1 cellular context compared by ENCODE assay signal in the genomic region with DNA sequence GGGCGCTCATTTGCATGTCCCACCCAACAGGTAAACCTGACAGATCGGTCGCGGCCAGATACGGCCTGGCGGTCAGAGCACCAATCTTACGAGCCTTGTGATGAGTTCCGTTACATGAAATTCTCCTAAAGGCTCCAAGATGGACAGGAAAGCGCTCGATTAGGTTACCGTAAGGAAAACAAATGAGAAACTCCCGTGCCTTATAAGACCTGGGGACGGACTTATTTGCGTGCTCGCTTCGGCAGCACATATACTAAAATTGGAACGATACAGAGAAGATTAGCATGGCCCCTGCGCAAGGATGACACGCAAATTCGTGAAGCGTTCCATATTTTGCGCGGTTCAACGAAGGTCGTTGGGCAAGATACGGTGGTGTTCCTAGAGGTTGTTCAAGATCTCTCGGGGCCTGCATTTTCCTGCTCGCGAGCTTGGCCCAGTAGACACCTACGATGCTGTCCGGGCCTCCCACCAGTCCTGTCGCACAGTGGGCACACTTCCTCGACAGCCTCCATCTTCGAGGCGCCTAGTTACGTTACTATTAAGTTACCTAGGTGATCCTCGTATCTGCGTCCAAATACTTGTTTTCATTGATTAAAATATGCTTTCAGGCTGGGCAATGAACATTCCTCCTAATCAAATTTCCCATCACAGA.
A peak's percentile ranks its signal among the peaks of the same experiment; 100 is the strongest.
TF ChIP-seq lines count a peak whose summit lies in the region.

Gene RNU6-7, plus strand, starts transcription at position 230 of the 652 bp plus-strand sequence.

TF ChIP-seq in HepG2, 621 proteins besides CTCF, POLR2A, EP300 and RAD21 (continued from another document and continues in another):
- no peak for TF ChIP-seq MXD1 (CRISPR knock-in tag; IDR thresholded peaks at IDR 0.05)
- no peak; the same call in 1 of the 2 replicates for TF ChIP-seq PAX8 (CRISPR knock-in tag; IDR thresholded peaks at IDR 0.05; ENCODE audit: borderline replicate concordance)
- peak; percentile 88 for TF ChIP-seq NR0B2 (CRISPR knock-in tag; IDR thresholded peaks at IDR 0.05)
- peak; percentile 77; the same call in 1 of the 2 replicates for TF ChIP-seq ZNF780A (CRISPR knock-in tag; IDR thresholded peaks at IDR 0.05)
- no peak for TF ChIP-seq ZNF576 (CRISPR knock-in tag; IDR thresholded peaks at IDR 0.05)
- peak; percentile 87 for TF ChIP-seq ZNF235 (CRISPR knock-in tag; IDR thresholded peaks at IDR 0.05; ENCODE audit: borderline replicate concordance)
- no peak for TF ChIP-seq ATM (IDR thresholded peaks at IDR 0.05; ENCODE audit: borderline replicate concordance)
- TF ChIP-seq MED8 (CRISPR knock-in tag; IDR thresholded peaks at IDR 0.05; ENCODE audit: insufficient replicate concordance) = peak; percentile 83
- peak; percentile 42; the same call in 1 of the 2 replicates for TF ChIP-seq ZBTB25 (CRISPR knock-in tag; IDR thresholded peaks at IDR 0.05)
- no peak for TF ChIP-seq CENPX (CRISPR knock-in tag; IDR thresholded peaks at IDR 0.05)
- TF ChIP-seq ZNF296 (CRISPR knock-in tag; conservative IDR thresholded peaks at IDR 0.05) = no peak
- TF ChIP-seq KDM2A (CRISPR knock-in tag; IDR thresholded peaks at IDR 0.05; ENCODE audit: borderline replicate concordance, low read depth) = peak; percentile 83
- peak; percentile 91; the same call in 1 of the 2 replicates for TF ChIP-seq THAP7 (CRISPR knock-in tag; IDR thresholded peaks at IDR 0.05)
- no peak for TF ChIP-seq MTF1 (CRISPR knock-in tag; IDR thresholded peaks at IDR 0.05)
- no peak for TF ChIP-seq ZNF558 (CRISPR knock-in tag; IDR thresholded peaks at IDR 0.05; ENCODE audit: borderline replicate concordance)
- peak; percentile 4; the same call in 1 of the 2 replicates for TF ChIP-seq ZNF788 (CRISPR knock-in tag; IDR thresholded peaks at IDR 0.05; ENCODE audit: borderline replicate concordance)
- TF ChIP-seq MEF2D (CRISPR knock-in tag; IDR thresholded peaks at IDR 0.05) = no peak
- TF ChIP-seq NONO (IDR thresholded peaks at IDR 0.05) = no peak
- peak; percentile 16; the same call in 1 of the 2 replicates for TF ChIP-seq NONO (CRISPR knock-in tag; conservative IDR thresholded peaks at IDR 0.05)
- TF ChIP-seq ZBTB1 (CRISPR knock-in tag; IDR thresholded peaks at IDR 0.05; ENCODE audit: borderline replicate concordance) = 0 out of 2 replicates have a peak, but pooled peaks have one; percentile 38
- TF ChIP-seq REPIN1 (CRISPR knock-in tag; IDR thresholded peaks at IDR 0.05; ENCODE audit: borderline replicate concordance, low read depth) = no peak; the same call in 1 of the 2 replicates
- TF ChIP-seq HIC2 (CRISPR knock-in tag; IDR thresholded peaks at IDR 0.05; ENCODE audit: low read depth) = no peak
- TF ChIP-seq, protein P1, sequence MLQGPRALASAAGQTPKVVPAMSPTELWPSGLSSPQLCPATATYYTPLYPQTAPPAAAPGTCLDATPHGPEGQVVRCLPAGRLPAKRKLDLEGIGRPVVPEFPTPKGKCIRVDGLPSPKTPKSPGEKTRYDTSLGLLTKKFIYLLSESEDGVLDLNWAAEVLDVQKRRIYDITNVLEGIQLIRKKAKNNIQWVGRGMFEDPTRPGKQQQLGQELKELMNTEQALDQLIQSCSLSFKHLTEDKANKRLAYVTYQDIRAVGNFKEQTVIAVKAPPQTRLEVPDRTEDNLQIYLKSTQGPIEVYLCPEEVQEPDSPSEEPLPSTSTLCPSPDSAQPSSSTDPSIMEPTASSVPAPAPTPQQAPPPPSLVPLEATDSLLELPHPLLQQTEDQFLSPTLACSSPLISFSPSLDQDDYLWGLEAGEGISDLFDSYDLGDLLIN (CRISPR knock-in tag; IDR thresholded peaks at IDR 0.05; ENCODE audit: borderline replicate concordance) = no peak; the same call in 1 of the 2 replicates
- TF ChIP-seq DZIP1 (CRISPR knock-in tag; IDR thresholded peaks at IDR 0.05) = peak; percentile 91; the same call in 1 of the 2 replicates
- peak; percentile 59; the same call in 1 of the 2 replicates for TF ChIP-seq ZNF790 (CRISPR knock-in tag; IDR thresholded peaks at IDR 0.05; ENCODE audit: borderline replicate concordance)
- TF ChIP-seq POGZ (CRISPR knock-in tag; IDR thresholded peaks at IDR 0.05) = 0 out of 2 replicates have a peak, but pooled peaks have one; percentile 16
- TF ChIP-seq, protein P2, sequence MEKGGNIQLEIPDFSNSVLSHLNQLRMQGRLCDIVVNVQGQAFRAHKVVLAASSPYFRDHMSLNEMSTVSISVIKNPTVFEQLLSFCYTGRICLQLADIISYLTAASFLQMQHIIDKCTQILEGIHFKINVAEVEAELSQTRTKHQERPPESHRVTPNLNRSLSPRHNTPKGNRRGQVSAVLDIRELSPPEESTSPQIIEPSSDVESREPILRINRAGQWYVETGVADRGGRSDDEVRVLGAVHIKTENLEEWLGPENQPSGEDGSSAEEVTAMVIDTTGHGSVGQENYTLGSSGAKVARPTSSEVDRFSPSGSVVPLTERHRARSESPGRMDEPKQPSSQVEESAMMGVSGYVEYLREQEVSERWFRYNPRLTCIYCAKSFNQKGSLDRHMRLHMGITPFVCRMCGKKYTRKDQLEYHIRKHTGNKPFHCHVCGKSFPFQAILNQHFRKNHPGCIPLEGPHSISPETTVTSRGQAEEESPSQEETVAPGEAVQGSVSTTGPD (CRISPR knock-in tag; IDR thresholded peaks at IDR 0.05) = peak; percentile 36; the same call in 1 of the 2 replicates
- TF ChIP-seq, protein P3, sequence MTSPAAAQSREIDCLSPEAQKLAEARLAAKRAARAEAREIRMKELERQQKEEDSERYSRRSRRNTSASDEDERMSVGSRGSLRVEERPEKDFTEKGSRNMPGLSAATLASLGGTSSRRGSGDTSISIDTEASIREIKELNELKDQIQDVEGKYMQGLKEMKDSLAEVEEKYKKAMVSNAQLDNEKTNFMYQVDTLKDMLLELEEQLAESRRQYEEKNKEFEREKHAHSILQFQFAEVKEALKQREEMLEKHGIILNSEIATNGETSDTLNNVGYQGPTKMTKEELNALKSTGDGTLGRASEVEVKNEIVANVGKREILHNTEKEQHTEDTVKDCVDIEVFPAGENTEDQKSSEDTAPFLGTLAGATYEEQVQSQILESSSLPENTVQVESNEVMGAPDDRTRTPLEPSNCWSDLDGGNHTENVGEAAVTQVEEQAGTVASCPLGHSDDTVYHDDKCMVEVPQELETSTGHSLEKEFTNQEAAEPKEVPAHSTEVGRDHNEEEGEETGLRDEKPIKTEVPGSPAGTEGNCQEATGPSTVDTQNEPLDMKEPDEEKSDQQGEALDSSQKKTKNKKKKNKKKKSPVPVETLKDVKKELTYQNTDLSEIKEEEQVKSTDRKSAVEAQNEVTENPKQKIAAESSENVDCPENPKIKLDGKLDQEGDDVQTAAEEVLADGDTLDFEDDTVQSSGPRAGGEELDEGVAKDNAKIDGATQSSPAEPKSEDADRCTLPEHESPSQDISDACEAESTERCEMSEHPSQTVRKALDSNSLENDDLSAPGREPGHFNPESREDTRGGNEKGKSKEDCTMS (CRISPR knock-in tag; conservative IDR thresholded peaks at IDR 0.05) = 0 out of 2 replicates have a peak, but pooled peaks have one; percentile 61
- TF ChIP-seq, protein P4, sequence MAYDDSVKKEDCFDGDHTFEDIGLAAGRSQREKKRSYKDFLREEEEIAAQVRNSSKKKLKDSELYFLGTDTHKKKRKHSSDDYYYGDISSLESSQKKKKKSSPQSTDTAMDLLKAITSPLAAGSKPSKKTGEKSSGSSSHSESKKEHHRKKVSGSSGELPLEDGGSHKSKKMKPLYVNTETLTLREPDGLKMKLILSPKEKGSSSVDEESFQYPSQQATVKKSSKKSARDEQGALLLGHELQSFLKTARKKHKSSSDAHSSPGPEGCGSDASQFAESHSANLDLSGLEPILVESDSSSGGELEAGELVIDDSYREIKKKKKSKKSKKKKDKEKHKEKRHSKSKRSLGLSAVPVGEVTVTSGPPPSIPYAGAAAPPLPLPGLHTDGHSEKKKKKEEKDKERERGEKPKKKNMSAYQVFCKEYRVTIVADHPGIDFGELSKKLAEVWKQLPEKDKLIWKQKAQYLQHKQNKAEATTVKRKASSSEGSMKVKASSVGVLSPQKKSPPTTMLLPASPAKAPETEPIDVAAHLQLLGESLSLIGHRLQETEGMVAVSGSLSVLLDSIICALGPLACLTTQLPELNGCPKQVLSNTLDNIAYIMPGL (CRISPR knock-in tag; IDR thresholded peaks at IDR 0.05; ENCODE audit: borderline replicate concordance in 1 of 2, low read depth in 1 of 2) = peak; percentile 91 to 98
- peak; percentile 54 for TF ChIP-seq CEBPG (CRISPR knock-in tag; IDR thresholded peaks at IDR 0.05)
- TF ChIP-seq ZSCAN22 (CRISPR knock-in tag; IDR thresholded peaks at IDR 0.05) = no peak
- TF ChIP-seq, protein P5, sequence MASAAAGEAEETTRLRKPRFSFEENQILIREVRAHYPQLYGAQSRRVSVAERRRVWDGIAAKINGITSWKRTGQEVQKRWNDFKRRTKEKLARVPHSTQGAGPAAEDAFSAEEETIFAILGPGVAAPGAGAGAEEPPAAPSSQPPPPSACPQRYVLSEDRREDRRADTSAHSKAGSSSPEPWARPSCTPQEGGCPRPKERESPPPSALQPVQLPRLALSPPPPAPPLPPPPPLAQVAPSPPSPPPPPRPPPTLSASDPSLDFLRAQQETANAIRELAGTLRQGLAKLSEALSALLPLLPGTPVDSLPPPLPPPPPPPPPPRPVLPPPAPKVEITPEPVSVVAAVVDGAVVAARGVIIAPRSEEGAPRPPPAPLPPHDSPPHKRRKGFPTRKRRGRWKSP (CRISPR knock-in tag; IDR thresholded peaks at IDR 0.05) = peak; percentile 92
- peak; percentile 74; the same call in 1 of the 2 replicates for TF ChIP-seq ZC3H4 (CRISPR knock-in tag; IDR thresholded peaks at IDR 0.05; ENCODE audit: borderline replicate concordance)
- peak; percentile 94 for TF ChIP-seq ZNF34 (CRISPR knock-in tag; IDR thresholded peaks at IDR 0.05; ENCODE audit: borderline replicate concordance)
